In the genomic region with DNA sequence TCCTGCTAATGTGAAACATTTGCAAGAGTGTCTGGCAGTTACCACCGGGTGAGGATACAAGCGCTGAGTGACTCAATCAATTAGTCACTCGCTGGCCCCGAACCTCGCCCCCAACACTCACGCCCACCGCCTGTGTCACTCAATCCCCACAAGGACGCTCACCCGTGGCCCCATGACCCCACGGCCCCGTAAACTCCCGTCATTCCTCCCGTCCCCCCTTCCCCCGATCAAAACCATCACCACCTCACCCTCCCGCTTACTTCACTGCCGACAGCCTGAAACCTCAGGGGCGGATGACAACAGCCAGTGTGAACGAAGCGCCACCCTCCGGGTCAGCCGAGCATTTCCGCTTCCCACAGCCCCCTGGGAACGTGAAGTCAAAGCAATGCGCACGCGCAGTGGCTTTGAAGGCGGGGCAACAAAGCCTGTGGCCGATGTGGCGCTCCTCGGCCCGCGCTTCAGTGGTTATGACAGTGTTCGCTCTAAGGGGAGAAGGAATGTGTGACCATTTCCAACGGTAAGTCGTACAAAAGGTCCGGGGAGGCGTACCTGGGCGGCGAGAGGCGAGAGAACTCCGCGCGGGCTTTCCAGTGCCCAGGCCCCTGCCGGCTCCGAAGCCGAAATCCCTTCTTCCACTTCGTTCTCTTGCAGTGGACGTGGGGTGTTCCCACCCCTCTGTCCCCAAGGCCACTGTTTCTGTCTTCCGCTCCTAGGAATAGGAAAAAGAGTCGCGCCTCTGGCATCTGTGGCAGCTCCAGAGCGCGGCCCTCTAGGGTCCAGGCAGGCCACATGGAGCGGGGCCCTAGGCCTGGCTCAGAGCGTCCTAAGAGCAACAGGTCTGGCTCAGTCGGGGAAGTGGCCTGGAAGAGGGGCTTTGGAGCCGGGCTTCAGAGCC, we compare ENCODE assay signal across 1 cellular context.
TF ChIP-seq lines count a peak whose summit lies in the region.

A gene (minus strand): TSS at position 311 of the 895 bp plus-strand sequence. CDS start 3,334 bp downstream, outside the sequence.

TF ChIP-seq in HepG2, 621 proteins besides CTCF, POLR2A, EP300 and RAD21 (continued from another document and continues in another):
- TF ChIP-seq, protein P1, sequence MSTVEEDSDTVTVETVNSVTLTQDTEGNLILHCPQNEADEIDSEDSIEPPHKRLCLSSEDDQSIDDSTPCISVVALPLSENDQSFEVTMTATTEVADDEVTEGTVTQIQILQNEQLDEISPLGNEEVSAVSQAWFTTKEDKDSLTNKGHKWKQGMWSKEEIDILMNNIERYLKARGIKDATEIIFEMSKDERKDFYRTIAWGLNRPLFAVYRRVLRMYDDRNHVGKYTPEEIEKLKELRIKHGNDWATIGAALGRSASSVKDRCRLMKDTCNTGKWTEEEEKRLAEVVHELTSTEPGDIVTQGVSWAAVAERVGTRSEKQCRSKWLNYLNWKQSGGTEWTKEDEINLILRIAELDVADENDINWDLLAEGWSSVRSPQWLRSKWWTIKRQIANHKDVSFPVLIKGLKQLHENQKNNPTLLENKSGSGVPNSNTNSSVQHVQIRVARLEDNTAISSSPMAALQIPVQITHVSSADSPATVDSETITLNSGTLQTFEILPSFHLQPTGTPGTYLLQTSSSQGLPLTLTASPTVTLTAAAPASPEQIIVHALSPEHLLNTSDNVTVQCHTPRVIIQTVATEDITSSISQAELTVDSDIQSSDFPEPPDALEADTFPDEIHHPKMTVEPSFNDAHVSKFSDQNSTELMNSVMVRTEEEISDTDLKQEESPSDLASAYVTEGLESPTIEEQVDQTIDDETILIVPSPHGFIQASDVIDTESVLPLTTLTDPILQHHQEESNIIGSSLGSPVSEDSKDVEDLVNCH (CRISPR knock-in tag; IDR thresholded peaks at IDR 0.05), result no peak
- TF ChIP-seq ZNF552 (CRISPR knock-in tag; IDR thresholded peaks at IDR 0.05; ENCODE audit: borderline replicate concordance), result no peak
- TF ChIP-seq ARID2 (CRISPR knock-in tag; IDR thresholded peaks at IDR 0.05; ENCODE audit: borderline replicate concordance), result no peak
- TF ChIP-seq, protein P2, sequence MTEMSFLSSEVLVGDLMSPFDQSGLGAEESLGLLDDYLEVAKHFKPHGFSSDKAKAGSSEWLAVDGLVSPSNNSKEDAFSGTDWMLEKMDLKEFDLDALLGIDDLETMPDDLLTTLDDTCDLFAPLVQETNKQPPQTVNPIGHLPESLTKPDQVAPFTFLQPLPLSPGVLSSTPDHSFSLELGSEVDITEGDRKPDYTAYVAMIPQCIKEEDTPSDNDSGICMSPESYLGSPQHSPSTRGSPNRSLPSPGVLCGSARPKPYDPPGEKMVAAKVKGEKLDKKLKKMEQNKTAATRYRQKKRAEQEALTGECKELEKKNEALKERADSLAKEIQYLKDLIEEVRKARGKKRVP (CRISPR knock-in tag; IDR thresholded peaks at IDR 0.05), result peak in 1 of 2 experiments; percentile 91; a peak in 2 of 4 replicates
- TF ChIP-seq, protein P3, sequence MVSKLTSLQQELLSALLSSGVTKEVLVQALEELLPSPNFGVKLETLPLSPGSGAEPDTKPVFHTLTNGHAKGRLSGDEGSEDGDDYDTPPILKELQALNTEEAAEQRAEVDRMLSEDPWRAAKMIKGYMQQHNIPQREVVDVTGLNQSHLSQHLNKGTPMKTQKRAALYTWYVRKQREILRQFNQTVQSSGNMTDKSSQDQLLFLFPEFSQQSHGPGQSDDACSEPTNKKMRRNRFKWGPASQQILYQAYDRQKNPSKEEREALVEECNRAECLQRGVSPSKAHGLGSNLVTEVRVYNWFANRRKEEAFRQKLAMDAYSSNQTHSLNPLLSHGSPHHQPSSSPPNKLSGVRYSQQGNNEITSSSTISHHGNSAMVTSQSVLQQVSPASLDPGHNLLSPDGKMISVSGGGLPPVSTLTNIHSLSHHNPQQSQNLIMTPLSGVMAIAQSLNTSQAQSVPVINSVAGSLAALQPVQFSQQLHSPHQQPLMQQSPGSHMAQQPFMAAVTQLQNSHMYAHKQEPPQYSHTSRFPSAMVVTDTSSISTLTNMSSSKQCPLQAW (CRISPR knock-in tag; IDR thresholded peaks at IDR 0.05), result no peak
- no peak for TF ChIP-seq ZNF550 (CRISPR knock-in tag; IDR thresholded peaks at IDR 0.05; ENCODE audit: borderline replicate concordance)
- TF ChIP-seq, protein P4, sequence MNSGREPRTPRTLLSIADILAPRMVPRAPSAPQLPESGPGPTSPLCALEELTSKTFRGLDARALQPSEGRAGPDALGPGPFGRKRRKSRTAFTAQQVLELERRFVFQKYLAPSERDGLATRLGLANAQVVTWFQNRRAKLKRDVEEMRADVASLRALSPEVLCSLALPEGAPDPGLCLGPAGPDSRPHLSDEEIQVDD (CRISPR knock-in tag; IDR thresholded peaks at IDR 0.05; ENCODE audit: borderline replicate concordance), result no peak
- no peak for TF ChIP-seq RBAK (CRISPR knock-in tag; IDR thresholded peaks at IDR 0.05)
- no peak for TF ChIP-seq ZNF3 (CRISPR knock-in tag; IDR thresholded peaks at IDR 0.05)
- TF ChIP-seq PAF1 (CRISPR knock-in tag; IDR thresholded peaks at IDR 0.05), result no peak
- no peak for TF ChIP-seq ZNF616 (CRISPR knock-in tag; IDR thresholded peaks at IDR 0.05; ENCODE audit: low read depth)
- TF ChIP-seq ZNF768 (CRISPR knock-in tag; IDR thresholded peaks at IDR 0.05), result no peak
- TF ChIP-seq ZNF12 (CRISPR knock-in tag; IDR thresholded peaks at IDR 0.05), result no peak
- TF ChIP-seq MXI1 (IDR thresholded peaks at IDR 0.05; ENCODE audit: borderline replicate concordance, low read depth, low read length), result peak; percentile 19; the same call in 1 of the 3 replicates
- TF ChIP-seq ZKSCAN5 (CRISPR knock-in tag; IDR thresholded peaks at IDR 0.05), result no peak
- TF ChIP-seq, protein P5, sequence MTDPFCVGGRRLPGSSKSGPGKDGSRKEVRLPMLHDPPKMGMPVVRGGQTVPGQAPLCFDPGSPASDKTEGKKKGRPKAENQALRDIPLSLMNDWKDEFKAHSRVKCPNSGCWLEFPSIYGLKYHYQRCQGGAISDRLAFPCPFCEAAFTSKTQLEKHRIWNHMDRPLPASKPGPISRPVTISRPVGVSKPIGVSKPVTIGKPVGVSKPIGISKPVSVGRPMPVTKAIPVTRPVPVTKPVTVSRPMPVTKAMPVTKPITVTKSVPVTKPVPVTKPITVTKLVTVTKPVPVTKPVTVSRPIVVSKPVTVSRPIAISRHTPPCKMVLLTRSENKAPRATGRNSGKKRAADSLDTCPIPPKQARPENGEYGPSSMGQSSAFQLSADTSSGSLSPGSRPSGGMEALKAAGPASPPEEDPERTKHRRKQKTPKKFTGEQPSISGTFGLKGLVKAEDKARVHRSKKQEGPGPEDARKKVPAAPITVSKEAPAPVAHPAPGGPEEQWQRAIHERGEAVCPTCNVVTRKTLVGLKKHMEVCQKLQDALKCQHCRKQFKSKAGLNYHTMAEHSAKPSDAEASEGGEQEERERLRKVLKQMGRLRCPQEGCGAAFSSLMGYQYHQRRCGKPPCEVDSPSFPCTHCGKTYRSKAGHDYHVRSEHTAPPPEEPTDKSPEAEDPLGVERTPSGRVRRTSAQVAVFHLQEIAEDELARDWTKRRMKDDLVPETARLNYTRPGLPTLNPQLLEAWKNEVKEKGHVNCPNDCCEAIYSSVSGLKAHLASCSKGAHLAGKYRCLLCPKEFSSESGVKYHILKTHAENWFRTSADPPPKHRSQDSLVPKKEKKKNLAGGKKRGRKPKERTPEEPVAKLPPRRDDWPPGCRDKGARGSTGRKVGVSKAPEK (CRISPR knock-in tag; IDR thresholded peaks at IDR 0.05; ENCODE audit: borderline replicate concordance), result no peak
- TF ChIP-seq HMGA1 (CRISPR knock-in tag; conservative IDR thresholded peaks at IDR 0.05), result no peak
- no peak; the same call in 1 of the 2 replicates for TF ChIP-seq MEF2D (CRISPR knock-in tag; IDR thresholded peaks at IDR 0.05)
- no peak for TF ChIP-seq ZNF775 (CRISPR knock-in tag; IDR thresholded peaks at IDR 0.05; ENCODE audit: borderline replicate concordance)
- TF ChIP-seq FOXC1 (CRISPR knock-in tag; IDR thresholded peaks at IDR 0.05; ENCODE audit: borderline replicate concordance), result 0 out of 2 replicates have a peak, but pooled peaks have one; percentile 42
- TF ChIP-seq, protein P6, sequence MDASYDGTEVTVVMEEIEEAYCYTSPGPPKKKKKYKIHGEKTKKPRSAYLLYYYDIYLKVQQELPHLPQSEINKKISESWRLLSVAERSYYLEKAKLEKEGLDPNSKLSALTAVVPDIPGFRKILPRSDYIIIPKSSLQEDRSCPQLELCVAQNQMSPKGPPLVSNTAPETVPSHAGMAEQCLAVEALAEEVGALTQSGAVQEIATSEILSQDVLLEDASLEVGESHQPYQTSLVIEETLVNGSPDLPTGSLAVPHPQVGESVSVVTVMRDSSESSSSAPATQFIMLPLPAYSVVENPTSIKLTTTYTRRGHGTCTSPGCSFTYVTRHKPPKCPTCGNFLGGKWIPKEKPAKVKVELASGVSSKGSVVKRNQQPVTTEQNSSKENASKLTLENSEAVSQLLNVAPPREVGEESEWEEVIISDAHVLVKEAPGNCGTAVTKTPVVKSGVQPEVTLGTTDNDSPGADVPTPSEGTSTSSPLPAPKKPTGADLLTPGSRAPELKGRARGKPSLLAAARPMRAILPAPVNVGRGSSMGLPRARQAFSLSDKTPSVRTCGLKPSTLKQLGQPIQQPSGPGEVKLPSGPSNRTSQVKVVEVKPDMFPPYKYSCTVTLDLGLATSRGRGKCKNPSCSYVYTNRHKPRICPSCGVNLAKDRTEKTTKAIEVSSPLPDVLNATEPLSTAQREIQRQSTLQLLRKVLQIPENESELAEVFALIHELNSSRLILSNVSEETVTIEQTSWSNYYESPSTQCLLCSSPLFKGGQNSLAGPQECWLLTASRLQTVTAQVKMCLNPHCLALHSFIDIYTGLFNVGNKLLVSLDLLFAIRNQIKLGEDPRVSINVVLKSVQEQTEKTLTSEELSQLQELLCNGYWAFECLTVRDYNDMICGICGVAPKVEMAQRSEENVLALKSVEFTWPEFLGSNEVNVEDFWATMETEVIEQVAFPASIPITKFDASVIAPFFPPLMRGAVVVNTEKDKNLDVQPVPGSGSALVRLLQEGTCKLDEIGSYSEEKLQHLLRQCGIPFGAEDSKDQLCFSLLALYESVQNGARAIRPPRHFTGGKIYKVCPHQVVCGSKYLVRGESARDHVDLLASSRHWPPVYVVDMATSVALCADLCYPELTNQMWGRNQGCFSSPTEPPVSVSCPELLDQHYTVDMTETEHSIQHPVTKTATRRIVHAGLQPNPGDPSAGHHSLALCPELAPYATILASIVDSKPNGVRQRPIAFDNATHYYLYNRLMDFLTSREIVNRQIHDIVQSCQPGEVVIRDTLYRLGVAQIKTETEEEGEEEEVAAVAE (CRISPR knock-in tag; IDR thresholded peaks at IDR 0.05; ENCODE audit: borderline replicate concordance), result no peak
- TF ChIP-seq SOX5 (CRISPR knock-in tag; IDR thresholded peaks at IDR 0.05; ENCODE audit: borderline replicate concordance), result no peak
- TF ChIP-seq, protein P7, sequence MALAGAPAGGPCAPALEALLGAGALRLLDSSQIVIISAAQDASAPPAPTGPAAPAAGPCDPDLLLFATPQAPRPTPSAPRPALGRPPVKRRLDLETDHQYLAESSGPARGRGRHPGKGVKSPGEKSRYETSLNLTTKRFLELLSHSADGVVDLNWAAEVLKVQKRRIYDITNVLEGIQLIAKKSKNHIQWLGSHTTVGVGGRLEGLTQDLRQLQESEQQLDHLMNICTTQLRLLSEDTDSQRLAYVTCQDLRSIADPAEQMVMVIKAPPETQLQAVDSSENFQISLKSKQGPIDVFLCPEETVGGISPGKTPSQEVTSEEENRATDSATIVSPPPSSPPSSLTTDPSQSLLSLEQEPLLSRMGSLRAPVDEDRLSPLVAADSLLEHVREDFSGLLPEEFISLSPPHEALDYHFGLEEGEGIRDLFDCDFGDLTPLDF (CRISPR knock-in tag; IDR thresholded peaks at IDR 0.05), result no peak
- TF ChIP-seq NRL (CRISPR knock-in tag; IDR thresholded peaks at IDR 0.05; ENCODE audit: borderline replicate concordance), result peak; percentile 19; the same call in 1 of the 2 replicates
- TF ChIP-seq KDM2A (CRISPR knock-in tag; IDR thresholded peaks at IDR 0.05; ENCODE audit: borderline replicate concordance, low read depth), result peak; percentile 46; the same call in 1 of the 2 replicates
- no peak for TF ChIP-seq SSRP1 (CRISPR knock-in tag; IDR thresholded peaks at IDR 0.05)
- TF ChIP-seq, protein P8, sequence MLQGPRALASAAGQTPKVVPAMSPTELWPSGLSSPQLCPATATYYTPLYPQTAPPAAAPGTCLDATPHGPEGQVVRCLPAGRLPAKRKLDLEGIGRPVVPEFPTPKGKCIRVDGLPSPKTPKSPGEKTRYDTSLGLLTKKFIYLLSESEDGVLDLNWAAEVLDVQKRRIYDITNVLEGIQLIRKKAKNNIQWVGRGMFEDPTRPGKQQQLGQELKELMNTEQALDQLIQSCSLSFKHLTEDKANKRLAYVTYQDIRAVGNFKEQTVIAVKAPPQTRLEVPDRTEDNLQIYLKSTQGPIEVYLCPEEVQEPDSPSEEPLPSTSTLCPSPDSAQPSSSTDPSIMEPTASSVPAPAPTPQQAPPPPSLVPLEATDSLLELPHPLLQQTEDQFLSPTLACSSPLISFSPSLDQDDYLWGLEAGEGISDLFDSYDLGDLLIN (CRISPR knock-in tag; IDR thresholded peaks at IDR 0.05; ENCODE audit: borderline replicate concordance), result no peak
- no peak for TF ChIP-seq FOXK1 (CRISPR knock-in tag; IDR thresholded peaks at IDR 0.05; ENCODE audit: borderline replicate concordance, low read depth)
- TF ChIP-seq SNRNP70 (IDR thresholded peaks at IDR 0.05; ENCODE audit: low read depth, low read length), result no peak
- TF ChIP-seq PPARG (CRISPR knock-in tag; conservative IDR thresholded peaks at IDR 0.05), result no peak
- no peak for TF ChIP-seq ZNF792 (CRISPR knock-in tag; IDR thresholded peaks at IDR 0.05)
- no peak for TF ChIP-seq ZMYM2 (CRISPR knock-in tag; IDR thresholded peaks at IDR 0.05)
- TF ChIP-seq, protein P9, sequence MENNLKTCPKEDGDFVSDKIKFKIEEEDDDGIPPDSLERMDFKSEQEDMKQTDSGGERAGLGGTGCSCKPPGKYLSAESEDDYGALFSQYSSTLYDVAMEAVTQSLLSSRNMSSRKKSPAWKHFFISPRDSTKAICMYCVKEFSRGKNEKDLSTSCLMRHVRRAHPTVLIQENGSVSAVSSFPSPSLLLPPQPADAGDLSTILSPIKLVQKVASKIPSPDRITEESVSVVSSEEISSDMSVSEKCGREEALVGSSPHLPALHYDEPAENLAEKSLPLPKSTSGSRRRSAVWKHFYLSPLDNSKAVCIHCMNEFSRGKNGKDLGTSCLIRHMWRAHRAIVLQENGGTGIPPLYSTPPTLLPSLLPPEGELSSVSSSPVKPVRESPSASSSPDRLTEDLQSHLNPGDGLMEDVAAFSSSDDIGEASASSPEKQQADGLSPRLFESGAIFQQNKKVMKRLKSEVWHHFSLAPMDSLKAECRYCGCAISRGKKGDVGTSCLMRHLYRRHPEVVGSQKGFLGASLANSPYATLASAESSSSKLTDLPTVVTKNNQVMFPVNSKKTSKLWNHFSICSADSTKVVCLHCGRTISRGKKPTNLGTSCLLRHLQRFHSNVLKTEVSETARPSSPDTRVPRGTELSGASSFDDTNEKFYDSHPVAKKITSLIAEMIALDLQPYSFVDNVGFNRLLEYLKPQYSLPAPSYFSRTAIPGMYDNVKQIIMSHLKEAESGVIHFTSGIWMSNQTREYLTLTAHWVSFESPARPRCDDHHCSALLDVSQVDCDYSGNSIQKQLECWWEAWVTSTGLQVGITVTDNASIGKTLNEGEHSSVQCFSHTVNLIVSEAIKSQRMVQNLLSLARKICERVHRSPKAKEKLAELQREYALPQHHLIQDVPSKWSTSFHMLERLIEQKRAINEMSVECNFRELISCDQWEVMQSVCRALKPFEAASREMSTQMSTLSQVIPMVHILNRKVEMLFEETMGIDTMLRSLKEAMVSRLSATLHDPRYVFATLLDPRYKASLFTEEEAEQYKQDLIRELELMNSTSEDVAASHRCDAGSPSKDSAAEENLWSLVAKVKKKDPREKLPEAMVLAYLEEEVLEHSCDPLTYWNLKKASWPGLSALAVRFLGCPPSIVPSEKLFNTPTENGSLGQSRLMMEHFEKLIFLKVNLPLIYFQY (CRISPR knock-in tag; IDR thresholded peaks at IDR 0.05; ENCODE audit: borderline replicate concordance), result no peak
- peak; percentile 37; the same call in 1 of the 2 replicates for TF ChIP-seq MXD4 (CRISPR knock-in tag; IDR thresholded peaks at IDR 0.05)
- no peak for TF ChIP-seq TSC22D2 (CRISPR knock-in tag; IDR thresholded peaks at IDR 0.05; ENCODE audit: borderline replicate concordance)
